Comparison of ENCODE assay signal across 8 cellular contexts in the genomic region with DNA sequence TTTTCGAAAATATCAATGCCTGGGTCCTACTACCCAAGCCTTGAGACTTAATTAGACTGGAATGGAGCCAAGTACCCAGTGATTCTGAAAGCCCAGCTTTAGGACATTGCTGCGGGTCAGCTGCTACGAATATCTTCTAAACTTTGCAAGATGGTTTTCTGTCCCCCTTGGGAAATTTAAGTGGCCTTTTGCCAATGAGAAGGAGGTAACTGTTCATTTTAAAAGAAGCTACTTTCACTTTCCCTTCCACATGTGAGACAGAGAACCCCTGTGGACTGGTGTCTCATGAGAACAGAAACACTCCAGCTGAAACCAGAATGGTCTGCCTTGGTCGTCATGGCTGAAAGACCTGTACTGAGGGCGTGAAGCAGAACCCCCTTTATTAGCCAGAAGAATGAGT.
DNase-seq lines count a peak whose midpoint lies in the region; ATAC-seq and TF ChIP-seq lines count a peak whose summit lies in the region.

No MANE protein-coding gene starts in this region.

- peak overlapping the region; percentile 60 to 79 for H3K27ac Mint-ChIP-seq in natural killer cell

- H3K27me3 ChIP-seq in esophagus squamous epithelium: no peaks in the 10 kb centered on the region

- peaks cover 0 to 7% (median 6%) of the 10 kb centered on the region in 3 donors for H3K4me1 ChIP-seq in esophagus squamous epithelium

- H3K4me1 Mint-ChIP-seq in natural killer cell: peaks cover 14 to 15% of the 10 kb centered on the region in 2 donors

- TF ChIP-seq POLR2A in esophagus squamous epithelium (IDR thresholded peaks at IDR 0.05): no peak

- no peaks in the 10 kb centered on the region for H3K9me3 ChIP-seq in esophagus squamous epithelium

- H3K9me3 Mint-ChIP-seq in natural killer cell: no peaks in the 10 kb centered on the region

- H3K36me3 Mint-ChIP-seq in natural killer cell: no peaks in the 10 kb centered on the region

- peak overlapping the region; percentile 7 for H3K4me3 Mint-ChIP-seq in natural killer cell

- TF ChIP-seq CTCF in natural killer cell (IDR thresholded peaks at IDR 0.05): no peak
- TF ChIP-seq CTCF in esophagus squamous epithelium (IDR thresholded peaks at IDR 0.05): no peak

- peak overlapping the region in 1 of 4 donors; percentile 42 for H3K4me3 ChIP-seq in esophagus squamous epithelium

- peak; percentile 14 for DNase-seq in NCI-H146 (lab: John Stamatoyannopoulos, UW)
- DNase-seq in NCI-H146 treated with DMSO at 0.1 percent for 48 hours (lab: John Stamatoyannopoulos, UW; ENCODE audit: unreplicated experiment): no peak
- peak; percentile 24 for DNase-seq in activated naive CD4-positive, alpha-beta T cell treated with Interleukin-2 at 50 U/mL for 16 hours
- DNase-seq in natural killer cell: peak; percentile 20
- no peak for DNase-seq in UCSD-AML1 (lab: John Stamatoyannopoulos, UW; ENCODE audit: unreplicated experiment)
- DNase-seq in esophagus squamous epithelium (lab: John Stamatoyannopoulos, UW): no peak

- no peaks in the 10 kb centered on the region for H3K27me3 Mint-ChIP-seq in natural killer cell (ENCODE audit: low read depth in 2 of 2)

- H3K36me3 ChIP-seq in esophagus squamous epithelium: no peaks in the 10 kb centered on the region

- ATAC-seq in GM21367 (IDR thresholded peaks at IDR 0.05; ENCODE audit: unreplicated experiment) (peak; percentile 85), HG03521 (IDR thresholded peaks at IDR 0.05; ENCODE audit: unreplicated experiment) (peak; percentile 90), natural killer cell (peak; percentile 84 to 97 (median 92))

- intact Hi-C loops in natural killer cell (cut with micrococcal nuclease) (loop anchor here (5.0 kb wide), 1 partner anchor 50 kb away; no protein-coding TSS in a partner anchor), esophagus squamous epithelium (cut with DNase I) (no loop called here)

- H3K27ac ChIP-seq in esophagus squamous epithelium: no peak overlapping the region

- WGBS in esophagus squamous epithelium, 2 donors: 53 to 60% methylated on average over 5 of the region's 5 CpGs

Comparison
In these comparisons a context has a peak if more than half of its experiments do, and no peak if none do; other contexts are left out.
1. DNase-seq: peak in NCI-H146 (single experiment), activated naive CD4-positive, alpha-beta T cell treated with Interleukin-2 at 50 U/mL for 16 hours (single experiment) and natural killer cell (single experiment); none in NCI-H146 treated with DMSO at 0.1 percent for 48 hours (single experiment), UCSD-AML1 (single experiment) and esophagus squamous epithelium (single experiment).
2. Peak in every context shown above with its lines, with median percentiles within 50 percentile points of each other: ATAC-seq.